ENCODE assay signal across 8 cellular contexts in the genomic region with DNA sequence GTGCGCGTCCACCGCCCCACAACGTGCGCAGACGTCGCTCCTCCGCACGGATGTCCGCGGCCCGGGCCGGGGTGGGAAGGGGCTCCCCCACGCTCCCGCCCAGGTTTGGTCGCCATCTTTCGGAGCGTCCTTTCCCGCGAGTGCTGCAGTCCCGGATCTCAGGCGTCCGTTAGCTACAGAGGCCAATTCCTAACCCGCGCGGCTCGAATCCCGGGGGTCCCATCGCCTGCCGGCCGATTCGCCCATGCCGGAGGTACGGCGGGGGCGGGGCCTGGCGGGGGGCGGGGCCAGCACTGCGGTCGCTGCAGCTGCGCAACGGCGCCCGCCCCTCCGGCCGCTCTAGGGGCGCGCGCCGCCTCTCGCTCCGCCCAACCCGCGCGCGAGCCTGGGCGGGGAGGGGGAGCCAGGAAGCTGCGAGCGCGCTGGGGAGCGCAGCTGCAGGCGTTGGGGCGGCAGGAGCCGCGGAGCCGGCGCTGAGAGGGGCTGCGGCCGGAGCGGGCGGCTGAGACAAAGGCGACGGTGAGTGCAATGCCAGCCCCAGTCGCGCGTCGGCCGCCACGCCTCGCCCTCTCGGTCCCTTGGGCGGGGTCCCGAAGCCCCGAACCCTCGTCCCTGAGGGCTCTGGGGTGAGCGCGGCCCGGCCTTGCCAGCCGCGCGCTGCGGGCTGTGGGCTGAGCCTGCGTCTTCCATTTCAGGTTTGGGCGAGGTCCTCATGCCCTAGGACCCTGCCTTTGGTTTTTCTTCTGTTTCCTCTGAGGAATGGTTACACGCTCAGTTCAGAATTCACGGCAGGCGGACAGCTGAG. TPM values are rescaled to one million over a fixed set of nuclear protein-coding genes. Genes with fewer than 3 reads are reported as not detected.
DNase-seq lines count a peak whose midpoint lies in the region; ATAC-seq and TF ChIP-seq lines count a peak whose summit lies in the region.

TSS of gene CDC42SE2 (plus strand) at position 406 of the 805 bp plus-strand sequence. CDS start 95,441 bp downstream, outside the sequence.

- H3K27ac Mint-ChIP-seq in central memory CD8-positive, alpha-beta T cell (ENCODE audit: low read depth) = peak within 1 kb of the TSS; percentile 95

- intact Hi-C loops in A673 (cut with micrococcal nuclease; ENCODE audit: unreplicated experiment) = loop anchor here (2.0 kb wide), 2 partner anchors 93 to 119 kb away; partner anchors contain the start of gene LYRM7

- ATAC-seq in GM18519 (IDR thresholded peaks at IDR 0.05; ENCODE audit: low FRiP score, unreplicated experiment) (peak; percentile 81), HG03060 (IDR thresholded peaks at IDR 0.05; ENCODE audit: low read depth, unreplicated experiment) (peak; percentile 36)
- peak; percentile 85 for ATAC-seq in central memory CD8-positive, alpha-beta T cell (replicated peaks; ENCODE audit: extremely low read depth, poor library complexity, severe bottlenecking)

- CTCF ChIA-PET in A673 (lab: Charles Lee) = no interaction called here

- POLR2A ChIA-PET in A673 (lab: Charles Lee; ENCODE audit: low non-redundant PET) = interaction anchor here (0.6 kb wide), 2 partner anchors 14 to 112 kb away, joined by 3 to 8 read pairs; no protein-coding TSS in a partner anchor

- DNase-seq in A673 (ENCODE audit: low spot score) (peak; percentile 95), NCI-H2196 treated with DMSO at 0.1 percent for 48 hours (lab: John Stamatoyannopoulos, UW; ENCODE audit: unreplicated experiment) (peak; percentile 67), islet precursor cell (peak; percentile 92)
- DNase-seq in activated CD4-positive, CD25-positive, alpha-beta regulatory T cell (lab: John Stamatoyannopoulos, UW) = peak; percentile 63 to 83 (median 78)
- peak; percentile 74 to 83 for DNase-seq in central memory CD8-positive, alpha-beta T cell (ENCODE audit: low spot score in 2 of 2)
- DNase-seq in stimulated activated CD4-positive, alpha-beta T cell treated with anti-CD3 and anti-CD28 coated beads, Interleukin-12 subunit alpha, Interleukin-12 subunit beta, amount 100 ng/mL, for 48 hours (ENCODE audit: low read depth in 2 of 3, low spot score in 1 of 3) = peak; percentile 61 to 78 (median 70)

- H3K4me1 ChIP-seq in A673 (ENCODE audit: insufficient read depth, low read length, poor library complexity, severe bottlenecking) = peaks cover 16% of the 10 kb centered on the region

- H3K4me3 Mint-ChIP-seq in central memory CD8-positive, alpha-beta T cell = peak within 1 kb of the TSS; percentile 83

- H3K4me3 ChIP-seq in A673 (ENCODE audit: low read depth, low read length, poor library complexity, severe bottlenecking) = peak within 1 kb of the TSS; percentile 97

- H3K27me3 Mint-ChIP-seq in central memory CD8-positive, alpha-beta T cell = no peaks in the 10 kb centered on the region

- H3K36me3 Mint-ChIP-seq in central memory CD8-positive, alpha-beta T cell (ENCODE audit: insufficient read depth) = peaks cover 27% of the 10 kb centered on the region

- no peaks in the 10 kb centered on the region for H3K36me3 ChIP-seq in A673 (ENCODE audit: insufficient read depth, low read length, poor library complexity, severe bottlenecking)

- no peaks in the 10 kb centered on the region for H3K9me3 ChIP-seq in A673 (ENCODE audit: low read depth, low read length, poor library complexity, severe bottlenecking)

- no peaks in the 10 kb centered on the region for H3K9me3 Mint-ChIP-seq in central memory CD8-positive, alpha-beta T cell

- H3K27ac ChIP-seq in A673 (ENCODE audit: low read depth, low read length, poor library complexity, severe bottlenecking) = peak within 1 kb of the TSS; percentile 92

- no peak for TF ChIP-seq CTCF in A673 (conservative IDR thresholded peaks at IDR 0.05; ENCODE audit: low read depth, low read length)

- BruUV-seq in A673 (replicated peaks; lab: Mats Ljungman, UMichigan) = no TSS peak

- peaks cover 41% of the 10 kb centered on the region for H3K4me1 Mint-ChIP-seq in central memory CD8-positive, alpha-beta T cell

- no peaks in the 10 kb centered on the region for H3K27me3 ChIP-seq in A673 (replicated peaks; ENCODE audit: insufficient read depth, low read depth, low read length, poor library complexity)

RNA-seq across cellular contexts. Expression of gene CDC42SE2, which starts in this region (rescaled TPM):
- 25.5 and 26.6 TPM in 2 replicates for total RNA-seq in A673 (2021)

Comparison
In these comparisons a context has a peak if more than half of its experiments do, and no peak if none do; other contexts are left out.
1. Peak in every context shown above with its lines: DNase-seq, ATAC-seq, H3K4me3 ChIP-seq and H3K27ac ChIP-seq.